Comparison of ENCODE assay signal across 1 cellular context in genomic region chr6:42879372-42880239, GRCh38.
TF ChIP-seq lines count a peak whose summit lies in the region.

RPL7L1 (plus strand) TSS chr6:42879616; CDS start chr6:42879911, 295 bp downstream.

TF ChIP-seq in WTC11, 78 proteins besides CTCF, POLR2A, EP300 and RAD21 (continued from another document and continues in another):
- TF ChIP-seq PRDM15 (CRISPR knock-in tag; IDR thresholded peaks at IDR 0.05) (0 out of 2 replicates have a peak, but pooled peaks have one; percentile 5), FOXP1 (CRISPR knock-in tag; IDR thresholded peaks at IDR 0.05; ENCODE audit: borderline replicate concordance) (no peak; the same call in 1 of the 2 replicates), MXD4 (CRISPR knock-in tag; IDR thresholded peaks at IDR 0.05; ENCODE audit: borderline replicate concordance) (no peak), ZNF532 (CRISPR knock-in tag; IDR thresholded peaks at IDR 0.05; ENCODE audit: borderline replicate concordance) (no peak), CDX4 (CRISPR knock-in tag; IDR thresholded peaks at IDR 0.05; ENCODE audit: borderline replicate concordance) (no peak), JAZF1 (CRISPR knock-in tag; IDR thresholded peaks at IDR 0.05) (no peak), HMGA2 (CRISPR knock-in tag; IDR thresholded peaks at IDR 0.05) (no peak), ZMAT4 (CRISPR knock-in tag; IDR thresholded peaks at IDR 0.05) (no peak), FOXP4 (CRISPR knock-in tag; IDR thresholded peaks at IDR 0.05) (peak; percentile 67; the same call in 1 of the 2 replicates), E2F5 (CRISPR knock-in tag; IDR thresholded peaks at IDR 0.05) (no peak), IRF2 (CRISPR knock-in tag; IDR thresholded peaks at IDR 0.05; ENCODE audit: borderline replicate concordance, low read depth) (no peak), ARID4B (CRISPR knock-in tag; IDR thresholded peaks at IDR 0.05; ENCODE audit: borderline replicate concordance) (no peak), USF1 (CRISPR knock-in tag; IDR thresholded peaks at IDR 0.05) (0 out of 2 replicates have a peak, but pooled peaks have one; percentile 26), NR1H2 (CRISPR knock-in tag; IDR thresholded peaks at IDR 0.05) (no peak), ZNF425 (CRISPR knock-in tag; conservative IDR thresholded peaks at IDR 0.05) (no peak), ESRRA (CRISPR knock-in tag; IDR thresholded peaks at IDR 0.05; ENCODE audit: borderline replicate concordance) (no peak), CREM (CRISPR knock-in tag; IDR thresholded peaks at IDR 0.05) (peak; percentile 87), FOXJ3 (CRISPR knock-in tag; IDR thresholded peaks at IDR 0.05; ENCODE audit: borderline replicate concordance) (no peak), ZNF396 (CRISPR knock-in tag; IDR thresholded peaks at IDR 0.05; ENCODE audit: borderline replicate concordance) (no peak), HMGXB4 (CRISPR knock-in tag; IDR thresholded peaks at IDR 0.05) (no peak), E2F4 (CRISPR knock-in tag; IDR thresholded peaks at IDR 0.05; ENCODE audit: borderline replicate concordance, low read depth) (no peak), ZBTB43 (CRISPR knock-in tag; IDR thresholded peaks at IDR 0.05) (no peak), IRF1 (CRISPR knock-in tag; IDR thresholded peaks at IDR 0.05) (no peak)
